In the genomic region with DNA sequence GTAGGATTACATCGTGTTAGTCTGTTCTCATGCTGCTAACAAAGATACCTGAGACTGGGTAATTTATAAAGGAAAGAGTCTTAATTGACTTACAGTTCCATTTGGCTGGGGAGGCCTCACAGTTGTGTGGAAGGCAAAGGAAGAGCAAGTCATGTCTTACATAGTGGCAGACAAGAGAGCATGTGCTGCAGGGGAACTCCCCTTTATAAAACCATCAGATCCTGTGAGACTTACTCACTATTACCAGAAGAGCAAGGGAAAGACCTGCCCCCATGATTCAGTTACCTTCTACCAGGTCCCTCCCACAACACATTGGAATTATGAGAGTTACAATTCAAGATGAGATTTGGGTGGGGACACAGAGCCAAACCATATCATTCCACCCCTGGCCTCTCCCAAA, we compare ENCODE assay signal across 24 cellular contexts. TPM values are rescaled to one million over a fixed set of nuclear protein-coding genes. Genes with fewer than 3 reads are reported as not detected.
DNase-seq lines count a peak whose midpoint lies in the region; ATAC-seq, FAIRE-seq and TF ChIP-seq lines count a peak whose summit lies in the region.
"Had no signal": no experiment of that assay in that cellular context is flagged by ENCODE, and none has a peak within 500 bp of the region (broad histone marks: within the 10 kb centered on the region; RNA-seq: fewer than 3 reads in every experiment).

No MANE protein-coding gene starts in this region.

- peak; percentile 36 for DNase-seq in activated CD4-positive, alpha-beta T cell treated with anti-CD3 and anti-CD28 coated beads for 48 hours
- DNase-seq in activated CD4-positive, alpha-beta T cell treated with anti-CD3 and anti-CD28 coated beads for 4 hours, result no peak
- no peak for DNase-seq in activated CD4-positive, alpha-beta T cell treated with anti-CD3 and anti-CD28 coated beads, Interleukin-2, amount 10 ng/mL, durations not matched to agents 24 days and 14 days
- DNase-seq in bronchial epithelial cell (ENCODE audit: low read depth) (peak; percentile 61), NCI-H510A (lab: John Stamatoyannopoulos, UW) (no peak), GM12891 (ENCODE audit: insufficient read length, low spot score) (no peak)
- peak; percentile 18 for DNase-seq in stimulated activated CD4-positive, alpha-beta T cell treated with anti-CD3 and anti-CD28 coated beads, Interleukin-4, amount 100 ng/mL, for 1 hour
- DNase-seq: activated effector memory CD4-positive, alpha-beta T cell treated with anti-CD3 and anti-CD28 coated beads, Interleukin-2, amount 50 U/mL, for 16 hours; colonic mucosa; heart right ventricle; immature natural killer cell; KBM-7; left ventricle myocardium superior; MV-4-11; NCI-H1930; retina had no signal

- no peak for TF ChIP-seq POLR2A in GM12891 (IDR thresholded peaks at IDR 0.05; ENCODE audit: low read depth, low read length)

- peak overlapping the region; percentile 11 for H3K4me3 Mint-ChIP-seq in activated CD4-positive, alpha-beta T cell treated with anti-CD3 and anti-CD28 coated beads, Interleukin-2, amount 10 ng/mL, durations not matched to agents 24 days and 14 days
- H3K4me3 Mint-ChIP-seq: immature natural killer cell had no signal

- H3K27me3 ChIP-seq in bronchial epithelial cell (ENCODE audit: control insufficient read depth, insufficient read depth, low read length), result no peaks in the 10 kb centered on the region
- H3K27me3 ChIP-seq: BLaER1, colonic mucosa, heart right ventricle had no signal

- no peak for ATAC-seq in GM21619 (IDR thresholded peaks at IDR 0.05; ENCODE audit: unreplicated experiment)
- ATAC-seq: heart right ventricle, left ventricle myocardium superior had no signal

- intact Hi-C loops in activated CD4-positive, alpha-beta T cell treated with anti-CD3 and anti-CD28 coated beads, Interleukin-2, amount 10 ng/mL, durations not matched to agents 24 days and 14 days (cut with micrococcal nuclease), result loop anchor here (5.0 kb wide), 2 partner anchors 262 to 1428 kb away; a partner anchor contains a TSS

- H3K4me1 Mint-ChIP-seq in activated CD4-positive, alpha-beta T cell treated with anti-CD3 and anti-CD28 coated beads, Interleukin-2, amount 10 ng/mL, durations not matched to agents 24 days and 14 days, result peaks cover 43% of the 10 kb centered on the region

- H3K27ac Mint-ChIP-seq in activated CD4-positive, alpha-beta T cell treated with anti-CD3 and anti-CD28 coated beads, Interleukin-2, amount 10 ng/mL, durations not matched to agents 24 days and 14 days, result peak overlapping the region; percentile 80

- no peaks in the 10 kb centered on the region for H3K27me3 Mint-ChIP-seq in activated CD4-positive, alpha-beta T cell treated with anti-CD3 and anti-CD28 coated beads, Interleukin-2, amount 10 ng/mL, durations not matched to agents 24 days and 14 days

- no peaks in the 10 kb centered on the region for H3K36me3 ChIP-seq in bronchial epithelial cell (ENCODE audit: control insufficient read depth, insufficient read depth, low read length)
- H3K36me3 ChIP-seq: colonic mucosa, neutrophil had no signal

- H3K4me3 ChIP-seq in bronchial epithelial cell (ENCODE audit: low read depth, low read length), result no peak overlapping the region
- H3K4me3 ChIP-seq: BLaER1, colonic mucosa, heart right ventricle had no signal

- no peak for TF ChIP-seq CTCF in bronchial epithelial cell (IDR thresholded peaks at IDR 0.05; ENCODE audit: insufficient read depth, low read length, severe bottlenecking)

- H3K36me3 Mint-ChIP-seq in activated CD4-positive, alpha-beta T cell treated with anti-CD3 and anti-CD28 coated beads, Interleukin-2, amount 10 ng/mL, durations not matched to agents 24 days and 14 days (ENCODE audit: low read depth), result peaks cover 38% of the 10 kb centered on the region

- FAIRE-seq in bronchial epithelial cell (lab: Jason Lieb, UNC) (no peak), GM12891 (lab: Jason Lieb, UNC) (no peak)
- FAIRE-seq: D721Med, G401.6, GM19239, H1, urothelium cell line had no signal

- peaks cover 5% of the 10 kb centered on the region for H3K9me3 Mint-ChIP-seq in activated CD4-positive, alpha-beta T cell treated with anti-CD3 and anti-CD28 coated beads, Interleukin-2, amount 10 ng/mL, durations not matched to agents 24 days and 14 days
- H3K9me3 Mint-ChIP-seq: immature natural killer cell had no signal

TF ChIP-seq in GM12891, 5 proteins besides CTCF, POLR2A, EP300 and RAD21:
- TF ChIP-seq PAX5 (IDR thresholded peaks at IDR 0.05; ENCODE audit: insufficient read depth, low read length, severe bottlenecking), result no peak
- TF ChIP-seq POU2F2 (IDR thresholded peaks at IDR 0.05; ENCODE audit: low read depth, low read length), result no peak
- TF ChIP-seq SPI1 (IDR thresholded peaks at IDR 0.05; ENCODE audit: low read depth, low read length), result no peak
- TF ChIP-seq POLR2AphosphoS5 (IDR thresholded peaks at IDR 0.05; ENCODE audit: low read depth, low read length), result no peak
- no peak for TF ChIP-seq TAF1 (IDR thresholded peaks at IDR 0.05; ENCODE audit: low read depth, low read length)

RNA-seq across cellular contexts. Expression of a gene that starts 3.4 kb away (rescaled TPM):
- 17.7 and 22.1 TPM in 2 replicates for total RNA-seq in activated CD4-positive, alpha-beta T cell treated with anti-CD3 and anti-CD28 coated beads, Interleukin-2, amount 10 ng/mL, durations not matched to agents 24 days and 14 days
- 28.3 and 39.0 TPM in 2 replicates for total RNA-seq in bronchial epithelial cell
- polyA plus RNA-seq in GM12891 (2012; ENCODE audit: low read depth, missing spikeins), result 23.3 TPM

Comparison
In these comparisons a context has a peak if more than half of its experiments do, and no peak if none do; other contexts are left out.
1. DNase-seq: peak in activated CD4-positive, alpha-beta T cell treated with anti-CD3 and anti-CD28 coated beads for 48 hours (single experiment), bronchial epithelial cell (single experiment) and stimulated activated CD4-positive, alpha-beta T cell treated with anti-CD3 and anti-CD28 coated beads, Interleukin-4, amount 100 ng/mL, for 1 hour (single experiment); none in activated CD4-positive, alpha-beta T cell treated with anti-CD3 and anti-CD28 coated beads for 4 hours (0 of 2), activated CD4-positive, alpha-beta T cell treated with anti-CD3 and anti-CD28 coated beads, Interleukin-2, amount 10 ng/mL, durations not matched to agents 24 days and 14 days (single experiment), NCI-H510A (single experiment) and GM12891 (single experiment).